In genomic region chr9:91949293-91949945, GRCh38 we compare ENCODE assay signal across 8 cellular contexts. TPM values are rescaled to one million over a fixed set of nuclear protein-coding genes. Genes with fewer than 3 reads are reported as not detected.
A peak's percentile ranks its signal among the peaks of the same experiment; 100 is the strongest.
DNase-seq lines count a peak whose midpoint lies in the region; ATAC-seq, FAIRE-seq and TF ChIP-seq lines count a peak whose summit lies in the region.

No MANE protein-coding gene starts in this region.

- peaks cover 6% of the 10 kb centered on the region for H3K4me1 Mint-ChIP-seq in activated T-cell treated with anti-CD3 and anti-CD28 coated beads, Interleukin-2, amount 50 U/mL, for 4 hours (ENCODE audit: low read depth)
- H3K4me1 Mint-ChIP-seq in MCF 10A (ENCODE audit: insufficient read depth, unreplicated experiment) (peaks cover under 1% of the 10 kb centered on the region), T-helper 17 cell (peaks cover 4% of the 10 kb centered on the region)

- POLR2A ChIA-PET in MCF 10A (lab: Yijun Ruan, JAX): interaction anchor here (1.0 kb wide), 1 partner anchor 646 kb away, joined by 3 read pairs; no protein-coding TSS in a partner anchor
- POLR2A ChIA-PET in RWPE1 (lab: Yijun Ruan, JAX; ENCODE audit: low non-redundant PET): no interaction called here

- TF ChIP-seq POLR2A in uterus (IDR thresholded peaks at IDR 0.05): no peak

- H3K36me3 Mint-ChIP-seq in activated T-cell treated with anti-CD3 and anti-CD28 coated beads, Interleukin-2, amount 50 U/mL, for 4 hours (ENCODE audit: insufficient read depth): no peaks in the 10 kb centered on the region
- H3K36me3 Mint-ChIP-seq in MCF 10A (ENCODE audit: insufficient read depth, unreplicated experiment) (no peaks in the 10 kb centered on the region), T-helper 17 cell (ENCODE audit: low read depth) (peaks cover 9% of the 10 kb centered on the region)

- no peak for FAIRE-seq in frontal cortex (lab: Jason Lieb, UNC)

- H3K27ac ChIP-seq in left lung (peak overlapping the region in 1 of 2 donors; percentile 68), uterus (peak overlapping the region; percentile 89 to 90), RWPE1 (no peak overlapping the region)

- intact Hi-C loops in MCF 10A (cut with micrococcal nuclease) (no loop called here), left lung (cut with DNase I) (no loop called here), uterus (cut with DNase I; ENCODE audit: low total_unique reads) (loop anchor here (5.0 to 10.0 kb wide), 2 partner anchors 55 to 172 kb away; no protein-coding TSS in a partner anchor)

- peaks cover 2% of the 10 kb centered on the region for H3K9me3 Mint-ChIP-seq in activated T-cell treated with anti-CD3 and anti-CD28 coated beads, Interleukin-2, amount 50 U/mL, for 4 hours
- H3K9me3 Mint-ChIP-seq in MCF 10A (ENCODE audit: unreplicated experiment): peaks cover 8% of the 10 kb centered on the region

- peaks cover 21% of the 10 kb centered on the region in 2 donors for H3K4me1 ChIP-seq in left lung
- peaks cover 0 to 6% of the 10 kb centered on the region in 2 donors for H3K4me1 ChIP-seq in uterus

- no peak overlapping the region for H3K4me3 Mint-ChIP-seq in activated T-cell treated with anti-CD3 and anti-CD28 coated beads, Interleukin-2, amount 50 U/mL, for 4 hours
- H3K4me3 Mint-ChIP-seq in MCF 10A (ENCODE audit: unreplicated experiment) (peak overlapping the region; percentile 62), T-helper 17 cell (no peak overlapping the region)

- CTCF ChIA-PET in MCF 10A (lab: Yijun Ruan, JAX): interaction anchor here (0.8 to 1.0 kb wide), 2 partner anchors 11 to 15 kb away, joined by 3 to 4 read pairs; no protein-coding TSS in a partner anchor
- CTCF ChIA-PET in RWPE1 (lab: Yijun Ruan, JAX): interaction anchor here (0.9 to 2.7 kb wide), 10 partner anchors 22 to 1075 kb away, joined by 3 to 9 read pairs (median 4); no protein-coding TSS in a partner anchor

- no peak for TF ChIP-seq CTCF in MCF 10A (IDR thresholded peaks at IDR 0.05; ENCODE audit: unreplicated experiment)
- no peak for TF ChIP-seq CTCF in left lung (IDR thresholded peaks at IDR 0.05)
- no peak for TF ChIP-seq CTCF in uterus (IDR thresholded peaks at IDR 0.05)
- TF ChIP-seq CTCF in RWPE1 (conservative IDR thresholded peaks at IDR 0.05; ENCODE audit: low read depth): no peak

- ATAC-seq in activated T-cell treated with anti-CD3 and anti-CD28 coated beads, Interleukin-2, amount 50 U/mL, for 4 hours: peak; percentile 27 to 32
- ATAC-seq in left lung: no peak
- ATAC-seq in T-helper 17 cell: no peak

- H3K36me3 ChIP-seq in left lung: no peaks in the 10 kb centered on the region
- H3K36me3 ChIP-seq in uterus: no peaks in the 10 kb centered on the region

- no TSS peak for BruUV-seq in MCF 10A (replicated peaks; lab: Mats Ljungman, UMichigan)

- no peak for DNase-seq in activated T-cell treated with anti-CD3 and anti-CD28 coated beads, Interleukin-2, amount 50 U/mL, for 4 hours
- DNase-seq in activated T-cell treated with anti-CD3 and anti-CD28 coated beads for 4 hours: no peak
- DNase-seq in MCF 10A (ENCODE audit: unreplicated experiment): no peak
- DNase-seq in left lung: no peak
- DNase-seq in uterus: peak in 1 of 2 donors; percentile 38
- no peak for DNase-seq in frontal cortex (ENCODE audit: low spot score in 2 of 2)
- no peak for DNase-seq in RWPE1 (ENCODE audit: low spot score)
- DNase-seq in T-helper 17 cell: no peak

- no peaks in the 10 kb centered on the region for H3K9me3 ChIP-seq in left lung
- no peaks in the 10 kb centered on the region for H3K9me3 ChIP-seq in uterus
- no peaks in the 10 kb centered on the region for H3K9me3 ChIP-seq in T-helper 17 cell (ENCODE audit: control insufficient read depth, low read length, poor library complexity, severe bottlenecking)

- peaks cover 65% of the 10 kb centered on the region for H3K27me3 Mint-ChIP-seq in activated T-cell treated with anti-CD3 and anti-CD28 coated beads, Interleukin-2, amount 50 U/mL, for 4 hours (ENCODE audit: low read depth)
- peaks cover 24% of the 10 kb centered on the region for H3K27me3 Mint-ChIP-seq in MCF 10A (ENCODE audit: insufficient read depth, unreplicated experiment)
- peaks cover 70% of the 10 kb centered on the region for H3K27me3 Mint-ChIP-seq in T-helper 17 cell

- H3K4me3 ChIP-seq in left lung (peak overlapping the region; percentile 32 to 37), uterus (peak overlapping the region; percentile 66 to 85)

- H3K27me3 ChIP-seq in left lung (peaks cover 52 to 94% of the 10 kb centered on the region in 2 donors), uterus (no peaks in the 10 kb centered on the region)

- H3K27ac Mint-ChIP-seq in MCF 10A (ENCODE audit: low read depth, unreplicated experiment) (no peak overlapping the region), T-helper 17 cell (no peak overlapping the region)

RNA-seq across cellular contexts. Expression of gene ROR2, which starts 0.6 kb away (rescaled TPM):
- under 1 TPM; 0.10 to 0.16 (median 0.11) TPM for total RNA-seq in activated T-cell treated with anti-CD3 and anti-CD28 coated beads, Interleukin-2, amount 50 U/mL, for 4 hours
- total RNA-seq in MCF 10A (2022) (0.10 and 0.84 TPM in 2 replicates), left lung (10 to 100 TPM; 11.5 to 11.8 TPM), uterus (10 to 100 TPM; 35.6 to 67.6 (median 50.6) TPM), frontal cortex (0.82 TPM), T-helper 17 cell (under 1 TPM; 0.22 to 0.37 TPM)

Comparison
In these comparisons a context has a peak if more than half of its experiments do, and no peak if none do; other contexts are left out.
1. ATAC-seq: peak in activated T-cell treated with anti-CD3 and anti-CD28 coated beads, Interleukin-2, amount 50 U/mL, for 4 hours (2 of 2); none in left lung (single experiment) and T-helper 17 cell (single experiment).